Comparison of ENCODE assay signal across 23 cellular contexts in the genomic region with DNA sequence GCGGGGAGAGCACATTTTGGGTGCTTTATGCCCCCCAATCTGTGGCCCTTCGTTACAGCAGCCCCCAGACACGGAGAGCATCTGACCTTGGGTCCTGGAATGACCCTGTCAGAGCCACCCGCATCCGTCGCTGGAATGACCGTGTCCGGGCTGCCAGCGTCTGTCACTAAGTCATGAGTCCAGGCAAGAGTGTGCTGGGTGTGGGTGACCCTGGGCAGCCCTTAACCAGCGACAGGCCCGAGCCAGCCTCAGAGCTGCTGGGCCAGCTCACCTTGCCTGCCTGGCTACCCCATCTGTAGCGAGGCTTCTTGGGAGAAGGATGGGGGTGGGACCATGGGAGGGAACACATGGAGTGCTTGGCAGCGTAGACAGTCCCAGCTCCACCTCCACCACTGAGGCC.
"Had no signal": no experiment of that assay in that cellular context is flagged by ENCODE, and none has a peak within 500 bp of the region (broad histone marks: within the 10 kb centered on the region; RNA-seq: fewer than 3 reads in every experiment).

No MANE protein-coding gene starts in this region.

- H3K36me3 ChIP-seq: gastrocnemius medialis, neutrophil, pancreas, sigmoid colon, tibial artery had no signal

- ATAC-seq: esophagus mucosa; gastrocnemius medialis; left lobe of liver; naive thymus-derived CD4-positive, alpha-beta T cell; pancreas; stimulated activated effector memory CD8-positive, alpha-beta T cell treated with anti-CD3 and anti-CD28 coated beads, Interleukin-12 subunit alpha, Interleukin-12 subunit beta, amount 100 ng/mL, for 72 hours; stimulated activated naive CD8-positive, alpha-beta T cell treated with anti-CD3 and anti-CD28 coated beads, Interleukin-15, Interleukin-2, amounts not matched to agents 100 U/mL and 50 U/mL, for 24 hours had no signal

- H3K4me3 ChIP-seq: gastrocnemius medialis, lung, pancreas, sigmoid colon, testis, tibial artery had no signal

- H3K9me3 ChIP-seq: gastrocnemius medialis, neutrophil, pancreas, sigmoid colon, testis, tibial artery had no signal

- H3K27ac ChIP-seq: epithelial cell of prostate, gastrocnemius medialis, neutrophil, pancreas, sigmoid colon, testis, tibial artery had no signal

- DNase-seq: effector CD8-positive, alpha-beta T cell; endodermal cell; foreskin fibroblast; gastrocnemius medialis; head of caudate nucleus; mesendoderm; midbrain; naive thymus-derived CD4-positive, alpha-beta T cell; nephron progenitor cell; sigmoid colon; stimulated activated CD4-positive, alpha-beta T cell treated with anti-CD3 and anti-CD28 coated beads, Interleukin-2, amount 100 ng/mL, for 24 hours; stimulated activated CD4-positive, alpha-beta T cell treated with anti-CD3 and anti-CD28 coated beads, Interleukin-4, amount 100 ng/mL, for 24 hours; stimulated activated naive CD8-positive, alpha-beta T cell treated with anti-CD3 and anti-CD28 coated beads, Interleukin-15, Interleukin-2, amounts not matched to agents 100 U/mL and 50 U/mL, for 24 hours; substantia nigra; testis; tibial artery had no signal

- H3K27me3 ChIP-seq: gastrocnemius medialis, pancreas, testis had no signal
